In genomic region chr1:94039514-94039870, GRCh38 we compare ENCODE assay signal across 8 cellular contexts.
DNase-seq lines count a peak whose midpoint lies in the region; ATAC-seq, FAIRE-seq and TF ChIP-seq lines count a peak whose summit lies in the region.

No MANE protein-coding gene starts in this region.

- no peak overlapping the region for H3K4me3 ChIP-seq in pancreas

- no peak for FAIRE-seq in pancreas (lab: Jason Lieb, UNC)

- H3K4me3 Mint-ChIP-seq in activated T-helper 1 cell treated with anti-CD3 and anti-CD28 coated beads, Interleukin-12 subunit alpha, Interleukin-12 subunit beta, Interleukin-2, Interleukin-4 antibody, amounts not matched to agents 30 ng/mL and 10 ng/mL and 1 ng/mL, durations not matched to agents 14 hours and 24 hours and 36 hours, result no peak overlapping the region

- no peaks in the 10 kb centered on the region for H3K36me3 ChIP-seq in pancreas

- peaks cover 12% of the 10 kb centered on the region for H3K27me3 Mint-ChIP-seq in activated T-helper 1 cell treated with anti-CD3 and anti-CD28 coated beads, Interleukin-12 subunit alpha, Interleukin-12 subunit beta, Interleukin-2, Interleukin-4 antibody, amounts not matched to agents 30 ng/mL and 10 ng/mL and 1 ng/mL, durations not matched to agents 14 hours and 24 hours and 36 hours (ENCODE audit: insufficient read depth)

- no peaks in the 10 kb centered on the region for H3K9me3 Mint-ChIP-seq in activated T-helper 1 cell treated with anti-CD3 and anti-CD28 coated beads, Interleukin-12 subunit alpha, Interleukin-12 subunit beta, Interleukin-2, Interleukin-4 antibody, amounts not matched to agents 30 ng/mL and 10 ng/mL and 1 ng/mL, durations not matched to agents 14 hours and 24 hours and 36 hours

- peaks cover 24% of the 10 kb centered on the region for H3K4me1 Mint-ChIP-seq in activated T-helper 1 cell treated with anti-CD3 and anti-CD28 coated beads, Interleukin-12 subunit alpha, Interleukin-12 subunit beta, Interleukin-2, Interleukin-4 antibody, amounts not matched to agents 30 ng/mL and 10 ng/mL and 1 ng/mL, durations not matched to agents 14 hours and 24 hours and 36 hours (ENCODE audit: low read depth)

- intact Hi-C loops in activated T-helper 1 cell treated with anti-CD3 and anti-CD28 coated beads, Interleukin-12 subunit alpha, Interleukin-12 subunit beta, Interleukin-2, Interleukin-4 antibody, amounts not matched to agents 30 ng/mL and 10 ng/mL and 1 ng/mL, durations not matched to agents 14 hours and 24 hours and 36 hours (cut with micrococcal nuclease), result loop anchor here (1.0 to 5.0 kb wide), 4 partner anchors 132 to 768 kb away; partner anchors contain the start of genes ABCD3 and GCLM
- intact Hi-C loops in pancreas (cut with DNase I), result no loop called here

- no peak overlapping the region for H3K27ac ChIP-seq in pancreas

- WGBS in pancreas, 2 donors, result 1% methylated on average over 4 of the region's 4 CpGs

- DNase-seq in COR-L47 (lab: John Stamatoyannopoulos, UW) (peak; percentile 46), OCI-M1 (lab: John Stamatoyannopoulos, UW) (peak; percentile 68), germinal center (ENCODE audit: low spot score) (peak; percentile 48), pancreas (peak in 5 of 6 donors; percentile 20 to 84 (median 57))
- peak; percentile 24 for DNase-seq in activated T-helper 1 cell treated with anti-CD3 and anti-CD28 coated beads, Interleukin-12 subunit alpha, Interleukin-12 subunit beta, Interleukin-2, Interleukin-4 antibody, amounts not matched to agents 30 ng/mL and 10 ng/mL and 1 ng/mL, durations not matched to agents 14 hours and 24 hours and 36 hours (ENCODE audit: low spot score)

- H3K9me3 ChIP-seq in pancreas, result no peaks in the 10 kb centered on the region

- peak; percentile 77 to 82 (median 80) for TF ChIP-seq CTCF in pancreas (IDR thresholded peaks at IDR 0.05)

- no peaks in the 10 kb centered on the region for H3K4me1 ChIP-seq in pancreas

- H3K27ac Mint-ChIP-seq in activated T-helper 1 cell treated with anti-CD3 and anti-CD28 coated beads, Interleukin-12 subunit alpha, Interleukin-12 subunit beta, Interleukin-2, Interleukin-4 antibody, amounts not matched to agents 30 ng/mL and 10 ng/mL and 1 ng/mL, durations not matched to agents 14 hours and 24 hours and 36 hours, result no peak overlapping the region

- H3K36me3 Mint-ChIP-seq in activated T-helper 1 cell treated with anti-CD3 and anti-CD28 coated beads, Interleukin-12 subunit alpha, Interleukin-12 subunit beta, Interleukin-2, Interleukin-4 antibody, amounts not matched to agents 30 ng/mL and 10 ng/mL and 1 ng/mL, durations not matched to agents 14 hours and 24 hours and 36 hours (ENCODE audit: low read depth), result no peaks in the 10 kb centered on the region

- no peaks in the 10 kb centered on the region for H3K27me3 ChIP-seq in pancreas

- ATAC-seq in HG02798 (IDR thresholded peaks at IDR 0.05; ENCODE audit: poor library complexity, unreplicated experiment) (peak; percentile 50), pancreas (peak; percentile 49 to 68 (median 63)), GM19467 (IDR thresholded peaks at IDR 0.05; ENCODE audit: unreplicated experiment) (no peak), HG02840 (IDR thresholded peaks at IDR 0.05; ENCODE audit: low FRiP score, unreplicated experiment) (no peak)

Comparison
In these comparisons a context has a peak if more than half of its experiments do, and no peak if none do; other contexts are left out.
1. ATAC-seq: peak in HG02798 (single experiment) and pancreas (4 of 4); none in GM19467 (single experiment) and HG02840 (single experiment).
2. Peak in every context shown above with its lines, with median percentiles within 50 percentile points of each other: DNase-seq.